Comparison of ENCODE assay signal across 1 cellular context in the genomic region with DNA sequence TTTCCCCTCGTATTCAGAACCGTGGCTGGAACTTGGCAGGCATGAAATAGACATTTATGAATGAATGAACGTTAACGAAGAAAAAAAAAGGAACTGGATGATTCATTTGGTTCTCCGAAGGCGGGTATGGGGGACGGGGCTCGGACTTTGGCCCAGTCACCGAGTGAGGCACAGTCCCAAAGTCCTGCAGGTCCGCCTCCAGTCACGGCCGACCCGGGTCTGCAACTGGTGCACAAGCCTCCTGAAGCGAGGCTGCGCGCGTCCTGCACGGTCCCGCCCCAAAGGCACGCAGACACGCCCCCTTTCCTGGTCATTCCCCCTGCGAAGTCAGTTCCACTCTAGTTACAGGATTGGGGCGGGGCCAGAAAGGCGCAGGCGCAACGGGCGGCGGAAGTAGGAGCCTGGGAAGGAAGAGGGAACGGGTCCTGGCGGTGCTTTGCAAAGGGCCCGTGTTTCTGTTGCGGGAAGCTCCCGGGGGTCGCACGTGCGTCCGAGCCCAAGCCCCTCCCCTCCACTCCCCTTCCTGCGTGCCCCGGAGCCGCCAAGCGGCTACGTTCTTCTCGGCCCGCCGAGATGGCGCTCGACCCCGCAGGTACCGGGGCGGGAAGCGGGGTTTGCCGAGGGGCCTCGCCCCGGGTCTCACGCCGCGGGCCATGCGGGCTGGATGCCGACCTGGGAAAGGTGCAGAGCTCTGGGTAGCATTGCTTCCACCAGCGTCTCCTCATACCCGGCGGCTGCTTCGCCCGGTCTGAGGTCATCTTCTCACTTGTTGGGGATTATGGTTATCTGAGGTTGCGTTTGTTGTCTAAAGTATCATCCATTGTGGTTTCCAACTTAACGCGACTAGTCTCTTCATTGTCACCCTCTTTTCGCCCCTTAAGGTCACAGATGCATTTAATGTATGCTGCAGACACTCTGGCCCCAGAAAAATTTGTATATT.
A peak's percentile ranks its signal among the peaks of the same experiment; 100 is the strongest.
TF ChIP-seq lines count a peak whose summit lies in the region.

A gene with protein sequence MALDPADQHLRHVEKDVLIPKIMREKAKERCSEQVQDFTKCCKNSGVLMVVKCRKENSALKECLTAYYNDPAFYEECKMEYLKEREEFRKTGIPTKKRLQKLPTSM (plus strand): TSS at position 399 of the 940 bp plus-strand sequence. CDS start 175 bp downstream, at position 574.

TF ChIP-seq in HepG2, 621 proteins besides CTCF, POLR2A, EP300 and RAD21 (continued from another document and continues in another):
- TF ChIP-seq, protein P1, sequence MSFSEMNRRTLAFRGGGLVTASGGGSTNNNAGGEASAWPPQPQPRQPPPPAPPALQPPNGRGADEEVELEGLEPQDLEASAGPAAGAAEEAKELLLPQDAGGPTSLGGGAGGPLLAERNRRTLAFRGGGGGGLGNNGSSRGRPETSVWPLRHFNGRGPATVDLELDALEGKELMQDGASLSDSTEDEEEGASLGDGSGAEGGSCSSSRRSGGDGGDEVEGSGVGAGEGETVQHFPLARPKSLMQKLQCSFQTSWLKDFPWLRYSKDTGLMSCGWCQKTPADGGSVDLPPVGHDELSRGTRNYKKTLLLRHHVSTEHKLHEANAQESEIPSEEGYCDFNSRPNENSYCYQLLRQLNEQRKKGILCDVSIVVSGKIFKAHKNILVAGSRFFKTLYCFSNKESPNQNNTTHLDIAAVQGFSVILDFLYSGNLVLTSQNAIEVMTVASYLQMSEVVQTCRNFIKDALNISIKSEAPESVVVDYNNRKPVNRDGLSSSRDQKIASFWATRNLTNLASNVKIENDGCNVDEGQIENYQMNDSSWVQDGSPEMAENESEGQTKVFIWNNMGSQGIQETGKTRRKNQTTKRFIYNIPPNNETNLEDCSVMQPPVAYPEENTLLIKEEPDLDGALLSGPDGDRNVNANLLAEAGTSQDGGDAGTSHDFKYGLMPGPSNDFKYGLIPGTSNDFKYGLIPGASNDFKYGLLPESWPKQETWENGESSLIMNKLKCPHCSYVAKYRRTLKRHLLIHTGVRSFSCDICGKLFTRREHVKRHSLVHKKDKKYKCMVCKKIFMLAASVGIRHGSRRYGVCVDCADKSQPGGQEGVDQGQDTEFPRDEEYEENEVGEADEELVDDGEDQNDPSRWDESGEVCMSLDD (CRISPR knock-in tag; IDR thresholded peaks at IDR 0.05; ENCODE audit: borderline replicate concordance): peak; percentile 88
- TF ChIP-seq ZFP1 (CRISPR knock-in tag; IDR thresholded peaks at IDR 0.05) (peak; percentile 72; the same call in 1 of the 2 replicates), ZSCAN20 (CRISPR knock-in tag; IDR thresholded peaks at IDR 0.05; ENCODE audit: borderline replicate concordance) (peak; percentile 57; the same call in 1 of the 2 replicates), MIXL1 (CRISPR knock-in tag; IDR thresholded peaks at IDR 0.05) (no peak; the same call in 1 of the 2 replicates), DNMT3B (CRISPR knock-in tag; conservative IDR thresholded peaks at IDR 0.05) (peak; percentile 68; the same call in 1 of the 2 replicates), DMAP1 (CRISPR knock-in tag; IDR thresholded peaks at IDR 0.05) (peak; percentile 94), ZNF468 (CRISPR knock-in tag; IDR thresholded peaks at IDR 0.05) (peak; percentile 78; the same call in 1 of the 2 replicates), ZFP82 (CRISPR knock-in tag; IDR thresholded peaks at IDR 0.05; ENCODE audit: borderline replicate concordance) (no peak; the same call in 1 of the 2 replicates), SOX13 (IDR thresholded peaks at IDR 0.05) (no peak), SOX13 (CRISPR knock-in tag; conservative IDR thresholded peaks at IDR 0.05 in 1 of 2, IDR thresholded peaks at IDR 0.05 in 1 of 2) (no peak; a peak in 1 of 4 replicates), ZNF333 (CRISPR knock-in tag; IDR thresholded peaks at IDR 0.05; ENCODE audit: borderline replicate concordance) (0 out of 2 replicates have a peak, but pooled peaks have one; percentile 54), NFRKB (IDR thresholded peaks at IDR 0.05) (no peak), ZNF780A (CRISPR knock-in tag; IDR thresholded peaks at IDR 0.05) (no peak), ZNF556 (CRISPR knock-in tag; IDR thresholded peaks at IDR 0.05; ENCODE audit: borderline replicate concordance) (peak; percentile 91), YEATS4 (CRISPR knock-in tag; IDR thresholded peaks at IDR 0.05; ENCODE audit: borderline replicate concordance) (peak; percentile 96), XBP1 (CRISPR knock-in tag; IDR thresholded peaks at IDR 0.05) (no peak; the same call in 1 of the 2 replicates), STAT5B (CRISPR knock-in tag; IDR thresholded peaks at IDR 0.05) (no peak), NFIC (IDR thresholded peaks at IDR 0.05; ENCODE audit: low read length) (no peak), FOXM1 (CRISPR knock-in tag; IDR thresholded peaks at IDR 0.05) (0 out of 2 replicates have a peak, but pooled peaks have one; percentile 58), HMG20B (CRISPR knock-in tag; conservative IDR thresholded peaks at IDR 0.05) (no peak; the same call in 1 of the 2 replicates), RBAK (CRISPR knock-in tag; IDR thresholded peaks at IDR 0.05) (0 out of 2 replicates have a peak, but pooled peaks have one; percentile 16), MEIS1 (CRISPR knock-in tag; IDR thresholded peaks at IDR 0.05; ENCODE audit: borderline replicate concordance) (peak; percentile 96; the same call in 1 of the 2 replicates), JARID2 (CRISPR knock-in tag; IDR thresholded peaks at IDR 0.05; ENCODE audit: insufficient replicate concordance) (peak; percentile 89), SRF (IDR thresholded peaks at IDR 0.05; ENCODE audit: low read depth, low read length) (peak; percentile 62; the same call in 1 of the 2 replicates), PHB2 (IDR thresholded peaks at IDR 0.05; ENCODE audit: partially characterized antibody) (no peak), ATM (IDR thresholded peaks at IDR 0.05; ENCODE audit: borderline replicate concordance) (no peak), FOXK1 (CRISPR knock-in tag; IDR thresholded peaks at IDR 0.05; ENCODE audit: borderline replicate concordance, low read depth) (peak; percentile 76; the same call in 1 of the 2 replicates), CEBPG (CRISPR knock-in tag; IDR thresholded peaks at IDR 0.05) (peak; percentile 53), ZNF20 (CRISPR knock-in tag; IDR thresholded peaks at IDR 0.05) (peak; percentile 89; the same call in 1 of the 2 replicates), NFE2L1 (CRISPR knock-in tag; IDR thresholded peaks at IDR 0.05; ENCODE audit: borderline replicate concordance) (no peak), ZBTB38 (CRISPR knock-in tag; IDR thresholded peaks at IDR 0.05) (peak; percentile 63; the same call in 1 of the 2 replicates), SETDB1 (CRISPR knock-in tag; IDR thresholded peaks at IDR 0.05; ENCODE audit: borderline replicate concordance) (no peak), FOXO1 (CRISPR knock-in tag; IDR thresholded peaks at IDR 0.05) (peak; percentile 34), IKZF1 (IDR thresholded peaks at IDR 0.05) (no peak)
- TF ChIP-seq, protein P2, sequence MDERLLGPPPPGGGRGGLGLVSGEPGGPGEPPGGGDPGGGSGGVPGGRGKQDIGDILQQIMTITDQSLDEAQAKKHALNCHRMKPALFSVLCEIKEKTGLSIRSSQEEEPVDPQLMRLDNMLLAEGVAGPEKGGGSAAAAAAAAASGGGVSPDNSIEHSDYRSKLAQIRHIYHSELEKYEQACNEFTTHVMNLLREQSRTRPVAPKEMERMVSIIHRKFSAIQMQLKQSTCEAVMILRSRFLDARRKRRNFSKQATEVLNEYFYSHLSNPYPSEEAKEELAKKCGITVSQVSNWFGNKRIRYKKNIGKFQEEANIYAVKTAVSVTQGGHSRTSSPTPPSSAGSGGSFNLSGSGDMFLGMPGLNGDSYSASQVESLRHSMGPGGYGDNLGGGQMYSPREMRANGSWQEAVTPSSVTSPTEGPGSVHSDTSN (CRISPR knock-in tag; IDR thresholded peaks at IDR 0.05): no peak
- TF ChIP-seq, protein P3, sequence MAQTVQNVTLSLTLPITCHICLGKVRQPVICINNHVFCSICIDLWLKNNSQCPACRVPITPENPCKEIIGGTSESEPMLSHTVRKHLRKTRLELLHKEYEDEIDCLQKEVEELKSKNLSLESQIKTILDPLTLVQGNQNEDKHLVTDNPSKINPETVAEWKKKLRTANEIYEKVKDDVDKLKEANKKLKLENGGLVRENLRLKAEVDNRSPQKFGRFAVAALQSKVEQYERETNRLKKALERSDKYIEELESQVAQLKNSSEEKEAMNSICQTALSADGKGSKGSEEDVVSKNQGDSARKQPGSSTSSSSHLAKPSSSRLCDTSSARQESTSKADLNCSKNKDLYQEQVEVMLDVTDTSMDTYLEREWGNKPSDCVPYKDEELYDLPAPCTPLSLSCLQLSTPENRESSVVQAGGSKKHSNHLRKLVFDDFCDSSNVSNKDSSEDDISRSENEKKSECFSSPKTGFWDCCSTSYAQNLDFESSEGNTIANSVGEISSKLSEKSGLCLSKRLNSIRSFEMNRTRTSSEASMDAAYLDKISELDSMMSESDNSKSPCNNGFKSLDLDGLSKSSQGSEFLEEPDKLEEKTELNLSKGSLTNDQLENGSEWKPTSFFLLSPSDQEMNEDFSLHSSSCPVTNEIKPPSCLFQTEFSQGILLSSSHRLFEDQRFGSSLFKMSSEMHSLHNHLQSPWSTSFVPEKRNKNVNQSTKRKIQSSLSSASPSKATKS (CRISPR knock-in tag; IDR thresholded peaks at IDR 0.05): peak; percentile 88; the same call in 1 of the 2 replicates
- TF ChIP-seq, protein P4, sequence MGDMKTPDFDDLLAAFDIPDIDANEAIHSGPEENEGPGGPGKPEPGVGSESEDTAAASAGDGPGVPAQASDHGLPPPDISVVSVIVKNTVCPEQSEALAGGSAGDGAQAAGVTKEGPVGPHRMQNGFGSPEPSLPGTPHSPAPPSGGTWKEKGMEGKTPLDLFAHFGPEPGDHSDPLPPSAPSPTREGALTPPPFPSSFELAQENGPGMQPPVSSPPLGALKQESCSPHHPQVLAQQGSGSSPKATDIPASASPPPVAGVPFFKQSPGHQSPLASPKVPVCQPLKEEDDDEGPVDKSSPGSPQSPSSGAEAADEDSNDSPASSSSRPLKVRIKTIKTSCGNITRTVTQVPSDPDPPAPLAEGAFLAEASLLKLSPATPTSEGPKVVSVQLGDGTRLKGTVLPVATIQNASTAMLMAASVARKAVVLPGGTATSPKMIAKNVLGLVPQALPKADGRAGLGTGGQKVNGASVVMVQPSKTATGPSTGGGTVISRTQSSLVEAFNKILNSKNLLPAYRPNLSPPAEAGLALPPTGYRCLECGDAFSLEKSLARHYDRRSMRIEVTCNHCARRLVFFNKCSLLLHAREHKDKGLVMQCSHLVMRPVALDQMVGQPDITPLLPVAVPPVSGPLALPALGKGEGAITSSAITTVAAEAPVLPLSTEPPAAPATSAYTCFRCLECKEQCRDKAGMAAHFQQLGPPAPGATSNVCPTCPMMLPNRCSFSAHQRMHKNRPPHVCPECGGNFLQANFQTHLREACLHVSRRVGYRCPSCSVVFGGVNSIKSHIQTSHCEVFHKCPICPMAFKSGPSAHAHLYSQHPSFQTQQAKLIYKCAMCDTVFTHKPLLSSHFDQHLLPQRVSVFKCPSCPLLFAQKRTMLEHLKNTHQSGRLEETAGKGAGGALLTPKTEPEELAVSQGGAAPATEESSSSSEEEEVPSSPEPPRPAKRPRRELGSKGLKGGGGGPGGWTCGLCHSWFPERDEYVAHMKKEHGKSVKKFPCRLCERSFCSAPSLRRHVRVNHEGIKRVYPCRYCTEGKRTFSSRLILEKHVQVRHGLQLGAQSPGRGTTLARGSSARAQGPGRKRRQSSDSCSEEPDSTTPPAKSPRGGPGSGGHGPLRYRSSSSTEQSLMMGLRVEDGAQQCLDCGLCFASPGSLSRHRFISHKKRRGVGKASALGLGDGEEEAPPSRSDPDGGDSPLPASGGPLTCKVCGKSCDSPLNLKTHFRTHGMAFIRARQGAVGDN (CRISPR knock-in tag; IDR thresholded peaks at IDR 0.05): peak; percentile 98
- TF ChIP-seq, protein P5, sequence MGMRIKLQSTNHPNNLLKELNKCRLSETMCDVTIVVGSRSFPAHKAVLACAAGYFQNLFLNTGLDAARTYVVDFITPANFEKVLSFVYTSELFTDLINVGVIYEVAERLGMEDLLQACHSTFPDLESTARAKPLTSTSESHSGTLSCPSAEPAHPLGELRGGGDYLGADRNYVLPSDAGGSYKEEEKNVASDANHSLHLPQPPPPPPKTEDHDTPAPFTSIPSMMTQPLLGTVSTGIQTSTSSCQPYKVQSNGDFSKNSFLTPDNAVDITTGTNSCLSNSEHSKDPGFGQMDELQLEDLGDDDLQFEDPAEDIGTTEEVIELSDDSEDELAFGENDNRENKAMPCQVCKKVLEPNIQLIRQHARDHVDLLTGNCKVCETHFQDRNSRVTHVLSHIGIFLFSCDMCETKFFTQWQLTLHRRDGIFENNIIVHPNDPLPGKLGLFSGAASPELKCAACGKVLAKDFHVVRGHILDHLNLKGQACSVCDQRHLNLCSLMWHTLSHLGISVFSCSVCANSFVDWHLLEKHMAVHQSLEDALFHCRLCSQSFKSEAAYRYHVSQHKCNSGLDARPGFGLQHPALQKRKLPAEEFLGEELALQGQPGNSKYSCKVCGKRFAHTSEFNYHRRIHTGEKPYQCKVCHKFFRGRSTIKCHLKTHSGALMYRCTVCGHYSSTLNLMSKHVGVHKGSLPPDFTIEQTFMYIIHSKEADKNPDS (CRISPR knock-in tag; IDR thresholded peaks at IDR 0.05): no peak; the same call in 1 of the 2 replicates
- TF ChIP-seq, protein P6, sequence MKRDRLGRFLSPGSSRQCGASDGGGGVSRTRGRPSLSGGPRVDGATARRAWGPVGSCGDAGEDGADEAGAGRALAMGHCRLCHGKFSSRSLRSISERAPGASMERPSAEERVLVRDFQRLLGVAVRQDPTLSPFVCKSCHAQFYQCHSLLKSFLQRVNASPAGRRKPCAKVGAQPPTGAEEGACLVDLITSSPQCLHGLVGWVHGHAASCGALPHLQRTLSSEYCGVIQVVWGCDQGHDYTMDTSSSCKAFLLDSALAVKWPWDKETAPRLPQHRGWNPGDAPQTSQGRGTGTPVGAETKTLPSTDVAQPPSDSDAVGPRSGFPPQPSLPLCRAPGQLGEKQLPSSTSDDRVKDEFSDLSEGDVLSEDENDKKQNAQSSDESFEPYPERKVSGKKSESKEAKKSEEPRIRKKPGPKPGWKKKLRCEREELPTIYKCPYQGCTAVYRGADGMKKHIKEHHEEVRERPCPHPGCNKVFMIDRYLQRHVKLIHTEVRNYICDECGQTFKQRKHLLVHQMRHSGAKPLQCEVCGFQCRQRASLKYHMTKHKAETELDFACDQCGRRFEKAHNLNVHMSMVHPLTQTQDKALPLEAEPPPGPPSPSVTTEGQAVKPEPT (CRISPR knock-in tag; IDR thresholded peaks at IDR 0.05; ENCODE audit: low read depth): peak; percentile 67
- TF ChIP-seq, protein P7, sequence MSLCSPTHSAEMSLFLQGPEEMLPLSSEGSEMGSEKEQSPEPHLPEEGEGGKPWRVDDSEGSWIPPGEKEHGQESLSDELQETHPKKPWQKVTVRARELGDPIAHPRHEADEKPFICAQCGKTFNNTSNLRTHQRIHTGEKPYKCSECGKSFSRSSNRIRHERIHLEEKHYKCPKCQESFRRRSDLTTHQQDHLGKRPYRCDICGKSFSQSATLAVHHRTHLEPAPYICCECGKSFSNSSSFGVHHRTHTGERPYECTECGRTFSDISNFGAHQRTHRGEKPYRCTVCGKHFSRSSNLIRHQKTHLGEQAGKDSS (CRISPR knock-in tag; IDR thresholded peaks at IDR 0.05; ENCODE audit: borderline replicate concordance, low read depth): peak; percentile 66; the same call in 1 of the 2 replicates
- TF ChIP-seq, protein P8, sequence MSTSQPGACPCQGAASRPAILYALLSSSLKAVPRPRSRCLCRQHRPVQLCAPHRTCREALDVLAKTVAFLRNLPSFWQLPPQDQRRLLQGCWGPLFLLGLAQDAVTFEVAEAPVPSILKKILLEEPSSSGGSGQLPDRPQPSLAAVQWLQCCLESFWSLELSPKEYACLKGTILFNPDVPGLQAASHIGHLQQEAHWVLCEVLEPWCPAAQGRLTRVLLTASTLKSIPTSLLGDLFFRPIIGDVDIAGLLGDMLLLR (CRISPR knock-in tag; IDR thresholded peaks at IDR 0.05): peak; percentile 90
- TF ChIP-seq, protein P9, sequence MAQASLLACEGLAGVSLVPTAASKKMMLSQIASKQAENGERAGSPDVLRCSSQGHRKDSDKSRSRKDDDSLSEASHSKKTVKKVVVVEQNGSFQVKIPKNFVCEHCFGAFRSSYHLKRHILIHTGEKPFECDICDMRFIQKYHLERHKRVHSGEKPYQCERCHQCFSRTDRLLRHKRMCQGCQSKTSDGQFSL (CRISPR knock-in tag; IDR thresholded peaks at IDR 0.05): no peak
